In genomic region chr15:100806157-100806556, GRCh38 we compare ENCODE assay signal across 27 cellular contexts.
"Had no signal": no experiment of that assay in that cellular context is flagged by ENCODE, and none has a peak within 500 bp of the region (broad histone marks: within the 10 kb centered on the region; RNA-seq: fewer than 3 reads in every experiment).

No MANE protein-coding gene starts in this region.

- H3K27ac ChIP-seq: esophagus muscularis mucosa, foreskin keratinocyte, gastroesophageal sphincter, heart left ventricle, hepatocyte, ovary, psoas muscle, right lobe of liver, stomach, thyroid gland, vagina had no signal

- H3K36me3 ChIP-seq: esophagus muscularis mucosa, gastroesophageal sphincter, heart left ventricle, ovary, right lobe of liver, stomach, thyroid gland, vagina had no signal

- H3K4me3 ChIP-seq: esophagus muscularis mucosa, gastroesophageal sphincter, heart left ventricle, hepatocyte, lung, ovary, psoas muscle, right lobe of liver, stomach, thyroid gland, vagina had no signal

- ATAC-seq: foreskin keratinocyte; gastroesophageal sphincter; heart left ventricle; left lobe of liver; natural killer cell; psoas muscle; right lobe of liver; stimulated activated effector memory CD8-positive, alpha-beta T cell treated with anti-CD3 and anti-CD28 coated beads, Interleukin-12 subunit alpha, Interleukin-12 subunit beta, amount 100 ng/mL, for 72 hours had no signal

- DNase-seq: dermis blood vessel endothelial cell; effector memory CD4-positive, alpha-beta T cell; foreskin keratinocyte; heart left ventricle; kidney; natural killer cell; occipital lobe; ovary; posterior cingulate gyrus; psoas muscle; retina; right lobe of liver; small intestine; stimulated activated CD4-positive, alpha-beta T cell treated with anti-CD3 and anti-CD28 coated beads, Interleukin-12 subunit alpha, Interleukin-12 subunit beta, amount 100 ng/mL, for 4 hours; stimulated activated CD4-positive, alpha-beta T cell treated with anti-CD3 and anti-CD28 coated beads, Interleukin-1b, Interleukin-23, amount 100 ng/mL, for 48 hours; stimulated activated CD4-positive, alpha-beta T cell treated with anti-CD3 and anti-CD28 coated beads, Interleukin-4, amount 100 ng/mL, for 24 hours; stimulated activated naive CD4-positive, alpha-beta T cell treated with Interleukin-2 at 50 U/mL for 16 hours; stomach; thyroid gland; trophoblast cell had no signal

- H2AFZ ChIP-seq: hepatocyte had no signal

- H3K79me2 ChIP-seq: hepatocyte had no signal

- H3K4me2 ChIP-seq: hepatocyte had no signal

- H3K9me3 ChIP-seq: ovary, psoas muscle, thyroid gland, vagina had no signal

- H3K27me3 ChIP-seq: esophagus muscularis mucosa, foreskin keratinocyte, gastroesophageal sphincter, heart left ventricle, hepatocyte, ovary, right lobe of liver, stomach, thyroid gland, vagina had no signal

- H3K4me1 ChIP-seq: esophagus muscularis mucosa, gastroesophageal sphincter, heart left ventricle, psoas muscle, right lobe of liver, stomach, thyroid gland, vagina had no signal
